Comparison of ENCODE assay signal across 8 cellular contexts in genomic region chr15:45522179-45522930, GRCh38. TPM values are rescaled to one million over a fixed set of nuclear protein-coding genes. Genes with fewer than 3 reads are reported as not detected.
DNase-seq lines count a peak whose midpoint lies in the region; ATAC-seq lines count a peak whose summit lies in the region.

TSS of gene SLC30A4 (minus strand) at chr15:45522755. CDS start at chr15:45522354, 401 bp downstream.

- ATAC-seq in HG02759 (IDR thresholded peaks at IDR 0.05; ENCODE audit: unreplicated experiment) = peak; percentile 77

- peak; percentile 42 for DNase-seq in NCI-H1436 (lab: John Stamatoyannopoulos, UW)
- DNase-seq in NCI-H1436 treated with DMSO at 0.1 percent for 48 hours (lab: John Stamatoyannopoulos, UW) = no peak
- DNase-seq in NCI-H2171 (lab: John Stamatoyannopoulos, UW) = peak; percentile 72
- DNase-seq in activated CD8-positive, alpha-beta memory T cell treated with anti-CD3 and anti-CD28 coated beads, Interleukin-2, amount 50 U/mL, for 48 hours = peak; percentile 75
- peak; percentile 61 for DNase-seq in epidermal melanocyte (ENCODE audit: insufficient read length, low spot score)
- DNase-seq in stimulated activated CD8-positive, alpha-beta memory T cell treated with anti-CD3 and anti-CD28 coated beads, Interleukin-2, amount 100 ng/mL, for 48 hours (ENCODE audit: low read depth in 2 of 2) = peak; percentile 42 to 43

- H3K27me3 ChIP-seq in mononuclear cell (ENCODE audit: insufficient read depth, low read length) = peaks cover 35% of the 10 kb centered on the region

- H3K9me3 ChIP-seq in mononuclear cell (ENCODE audit: low read depth, low read length) = no peaks in the 10 kb centered on the region

- peak within 1 kb of the TSS; percentile 63 for H3K4me3 ChIP-seq in mononuclear cell (ENCODE audit: low read length)

- H3K4me1 ChIP-seq in mononuclear cell (ENCODE audit: insufficient read depth, low read length) = peaks cover 15% of the 10 kb centered on the region

RNA-seq across cellular contexts. Expression of gene SLC30A4, which starts in this region (rescaled TPM):
- 3.4 TPM for total RNA-seq in mononuclear cell
